In genomic region chr1:16186655-16187235, GRCh38 we compare ENCODE assay signal across 20 cellular contexts. TPM values are rescaled to one million over a fixed set of nuclear protein-coding genes. Genes with fewer than 3 reads are reported as not detected.
"Had no signal": no experiment of that assay in that cellular context is flagged by ENCODE, and none has a peak within 500 bp of the region (broad histone marks: within the 10 kb centered on the region; RNA-seq: fewer than 3 reads in every experiment).

No MANE protein-coding gene starts in this region.

- H3K9me3 ChIP-seq: body of pancreas, gastrocnemius medialis, left ventricle myocardium inferior, neutrophil, sigmoid colon, spleen, testis had no signal

- H3K27ac ChIP-seq: body of pancreas, gastrocnemius medialis, left ventricle myocardium inferior, neutrophil, parathyroid adenoma, spleen, testis had no signal

- H3K9me3 Mint-ChIP-seq: activated CD4-positive, alpha-beta memory T cell treated with anti-CD3 and anti-CD28 coated beads, Interleukin-2, amount 10 ng/mL, durations not matched to agents 7 days and 5 days; effector memory CD8-positive, alpha-beta T cell; natural killer cell; stimulated activated memory B cell treated with anti-CD40 and anti-IgM and Interleukin-4, amounts not matched to agents 10 μg/mL and 1 μg/mL and 100 μg/mL, for 72 hours; T-cell; WTC11 had no signal

- H3K4me1 Mint-ChIP-seq: natural killer cell had no signal

- H3K4me3 ChIP-seq: body of pancreas, gastrocnemius medialis, left ventricle myocardium inferior, sigmoid colon, spleen, testis had no signal

- H3K4me3 Mint-ChIP-seq: activated CD4-positive, alpha-beta memory T cell treated with anti-CD3 and anti-CD28 coated beads, Interleukin-2, amount 10 ng/mL, durations not matched to agents 7 days and 5 days; activated CD4-positive, alpha-beta T cell treated with anti-CD3 and anti-CD28 coated beads for 36 hours; activated CD8-positive, alpha-beta memory T cell treated with anti-CD3 and anti-CD28 coated beads, Interleukin-2, amount 10 ng/mL, durations not matched to agents 7 days and 5 days; activated naive CD8-positive, alpha-beta T cell; effector memory CD8-positive, alpha-beta T cell; natural killer cell; stimulated activated memory B cell treated with anti-CD40 and anti-IgM and Interleukin-4, amounts not matched to agents 10 μg/mL and 1 μg/mL and 100 μg/mL, for 72 hours; T-cell; WTC11 had no signal

- H3K27ac Mint-ChIP-seq: activated CD4-positive, alpha-beta memory T cell treated with anti-CD3 and anti-CD28 coated beads, Interleukin-2, amount 10 ng/mL, durations not matched to agents 7 days and 5 days; activated CD4-positive, alpha-beta T cell treated with anti-CD3 and anti-CD28 coated beads for 36 hours; activated CD8-positive, alpha-beta memory T cell treated with anti-CD3 and anti-CD28 coated beads, Interleukin-2, amount 10 ng/mL, durations not matched to agents 7 days and 5 days; activated naive CD8-positive, alpha-beta T cell; effector memory CD8-positive, alpha-beta T cell; natural killer cell; stimulated activated memory B cell treated with anti-CD40 and anti-IgM and Interleukin-4, amounts not matched to agents 10 μg/mL and 1 μg/mL and 100 μg/mL, for 72 hours; T-cell; WTC11 had no signal

- H3K36me3 Mint-ChIP-seq: activated CD8-positive, alpha-beta memory T cell treated with anti-CD3 and anti-CD28 coated beads, Interleukin-2, amount 10 ng/mL, durations not matched to agents 7 days and 5 days; activated naive CD8-positive, alpha-beta T cell; natural killer cell; stimulated activated memory B cell treated with anti-CD40 and anti-IgM and Interleukin-4, amounts not matched to agents 10 μg/mL and 1 μg/mL and 100 μg/mL, for 72 hours; T-cell; WTC11 had no signal

- H3K79me2 ChIP-seq: parathyroid adenoma had no signal

- H3K36me3 ChIP-seq: gastrocnemius medialis, left ventricle myocardium inferior, neutrophil, sigmoid colon, spleen had no signal

- H2AFZ ChIP-seq: parathyroid adenoma had no signal

- DNase-seq: activated CD4-positive, alpha-beta memory T cell treated with anti-CD3 and anti-CD28 coated beads, Interleukin-2, amount 10 ng/mL, durations not matched to agents 7 days and 5 days; activated CD4-positive, alpha-beta T cell treated with anti-CD3 and anti-CD28 coated beads for 36 hours; activated CD8-positive, alpha-beta memory T cell treated with anti-CD3 and anti-CD28 coated beads, Interleukin-2, amount 10 ng/mL, durations not matched to agents 7 days and 5 days; body of pancreas; effector memory CD8-positive, alpha-beta T cell; gastrocnemius medialis; head of caudate nucleus; kidney; left ventricle myocardium inferior; natural killer cell; sigmoid colon; spleen; stimulated activated CD4-positive, alpha-beta T cell treated with anti-CD3 and anti-CD28 coated beads, Interleukin-4, amount 100 ng/mL, for 4 hours; T-cell; testis had no signal

- H3K9ac ChIP-seq: parathyroid adenoma had no signal

- FAIRE-seq: kidney had no signal

- H3K27me3 ChIP-seq: body of pancreas, sigmoid colon, testis had no signal

RNA-seq across cellular contexts. Expression of gene EPHA2, which starts 30.9 kb away (rescaled TPM):
- total RNA-seq: activated CD4-positive, alpha-beta memory T cell treated with anti-CD3 and anti-CD28 coated beads, Interleukin-2, amount 10 ng/mL, durations not matched to agents 7 days and 5 days; activated CD8-positive, alpha-beta memory T cell treated with anti-CD3 and anti-CD28 coated beads, Interleukin-2, amount 10 ng/mL, durations not matched to agents 7 days and 5 days had no signal
